Comparison of ENCODE assay signal across 18 cellular contexts in genomic region chr13:59963383-59963782, GRCh38.
A peak's percentile ranks its signal among the peaks of the same experiment; 100 is the strongest.
DNase-seq lines count a peak whose midpoint lies in the region; ATAC-seq and TF ChIP-seq lines count a peak whose summit lies in the region.
"Had no signal": no experiment of that assay in that cellular context is flagged by ENCODE, and none has a peak within 500 bp of the region (broad histone marks: within the 10 kb centered on the region; RNA-seq: fewer than 3 reads in every experiment).

No MANE protein-coding gene starts in this region.

- H3K36me3 ChIP-seq in A673 (ENCODE audit: insufficient read depth, low read length, poor library complexity, severe bottlenecking): peaks cover 14% of the 10 kb centered on the region
- H3K36me3 ChIP-seq in GM23338 (ENCODE audit: insufficient read depth): no peaks in the 10 kb centered on the region
- H3K36me3 ChIP-seq in adrenal gland (replicated peaks in 1 of 2): no peaks in the 10 kb centered on the region

- no peaks in the 10 kb centered on the region for H4K20me1 ChIP-seq in GM23338 (replicated peaks; ENCODE audit: insufficient read depth)
- H4K20me1 ChIP-seq: BLaER1 had no signal

- H3K27me3 Mint-ChIP-seq in GM23338 (ENCODE audit: insufficient read depth, low read depth, poor library complexity): peaks cover 3% of the 10 kb centered on the region
- H3K27me3 Mint-ChIP-seq in activated T-helper 2 cell treated with anti-CD3 and anti-CD28 coated beads, Interferon-gamma antibody, Interleukin-2, Interleukin-4, amounts not matched to agents 10 μg/mL and 5 μg/mL and 100 μg/mL, durations not matched to agents 14 hours and 24 hours and 36 hours (ENCODE audit: low read depth): no peaks in the 10 kb centered on the region
- H3K27me3 Mint-ChIP-seq: IgD-negative memory B cell had no signal

- H3K27ac Mint-ChIP-seq in GM23338: no peak overlapping the region
- H3K27ac Mint-ChIP-seq in activated T-helper 2 cell treated with anti-CD3 and anti-CD28 coated beads, Interferon-gamma antibody, Interleukin-2, Interleukin-4, amounts not matched to agents 10 μg/mL and 5 μg/mL and 100 μg/mL, durations not matched to agents 14 hours and 24 hours and 36 hours: no peak overlapping the region
- H3K27ac Mint-ChIP-seq: CD8-positive, alpha-beta T cell; IgD-negative memory B cell had no signal

- no peaks in the 10 kb centered on the region; the same call in 1 of the 2 replicates for H3K9me2 ChIP-seq in GM23338 (ENCODE audit: insufficient read depth)

- H3K27me3 ChIP-seq in A673 (replicated peaks; ENCODE audit: insufficient read depth, low read depth, low read length, poor library complexity): no peaks in the 10 kb centered on the region
- no peaks in the 10 kb centered on the region for H3K27me3 ChIP-seq in GM23338 (ENCODE audit: insufficient read depth)
- no peaks in the 10 kb centered on the region for H3K27me3 ChIP-seq in adrenal gland
- H3K27me3 ChIP-seq: BLaER1 had no signal

- TF ChIP-seq CTCF in A673 (conservative IDR thresholded peaks at IDR 0.05; ENCODE audit: low read depth, low read length) (no peak), GM23338 (conservative IDR thresholded peaks at IDR 0.05; ENCODE audit: low read depth in 2 of 2) (no peak), adrenal gland (IDR thresholded peaks at IDR 0.05) (no peak)

- H3K27ac ChIP-seq in A673 (ENCODE audit: low read depth, low read length, poor library complexity, severe bottlenecking) (peak overlapping the region; percentile 80), GM23338 (ENCODE audit: low read depth) (no peak overlapping the region), adrenal gland (no peak overlapping the region)
- H3K27ac ChIP-seq: A549, BLaER1 had no signal

- BruUV-seq in A673 (replicated peaks; lab: Mats Ljungman, UMichigan): no TSS peak

- H3K36me3 Mint-ChIP-seq in GM23338 (ENCODE audit: low read depth): 0 out of 3 replicates have a peak, but pooled peaks cover 9% of the 10 kb centered on the region
- peaks cover 16% of the 10 kb centered on the region for H3K36me3 Mint-ChIP-seq in activated T-helper 2 cell treated with anti-CD3 and anti-CD28 coated beads, Interferon-gamma antibody, Interleukin-2, Interleukin-4, amounts not matched to agents 10 μg/mL and 5 μg/mL and 100 μg/mL, durations not matched to agents 14 hours and 24 hours and 36 hours (ENCODE audit: low read depth)
- H3K36me3 Mint-ChIP-seq: CD8-positive, alpha-beta T cell had no signal

- intact Hi-C loops in A673 (cut with micrococcal nuclease; ENCODE audit: unreplicated experiment) (loop anchor here (5.0 kb wide), 1 partner anchor 129 kb away; no protein-coding TSS in a partner anchor), adrenal gland (cut with DNase I) (no loop called here)
- intact Hi-C loops in activated T-helper 2 cell treated with anti-CD3 and anti-CD28 coated beads, Interferon-gamma antibody, Interleukin-2, Interleukin-4, amounts not matched to agents 10 μg/mL and 5 μg/mL and 100 μg/mL, durations not matched to agents 14 hours and 24 hours and 36 hours (cut with micrococcal nuclease): no loop called here

- H3K79me2 ChIP-seq in GM23338 (replicated peaks; ENCODE audit: insufficient read depth): no peaks in the 10 kb centered on the region

- H3K4me1 ChIP-seq in A673 (ENCODE audit: insufficient read depth, low read length, poor library complexity, severe bottlenecking): peaks cover 67% of the 10 kb centered on the region
- H3K4me1 ChIP-seq in GM23338 (ENCODE audit: insufficient read depth): peaks cover 7% of the 10 kb centered on the region; the same call in 1 of the 2 replicates
- H3K4me1 ChIP-seq in adrenal gland (replicated peaks in 1 of 2): no peaks in the 10 kb centered on the region
- H3K4me1 ChIP-seq: A549, BLaER1 had no signal

- peak; percentile 77 for ATAC-seq in GM23338
- ATAC-seq: A549; CD8-positive, alpha-beta T cell; HepG2 had no signal

- H2AFZ ChIP-seq in GM23338: no peak overlapping the region

- peaks cover 14% of the 10 kb centered on the region for H3K4me1 Mint-ChIP-seq in GM23338
- no peaks in the 10 kb centered on the region for H3K4me1 Mint-ChIP-seq in activated T-helper 2 cell treated with anti-CD3 and anti-CD28 coated beads, Interferon-gamma antibody, Interleukin-2, Interleukin-4, amounts not matched to agents 10 μg/mL and 5 μg/mL and 100 μg/mL, durations not matched to agents 14 hours and 24 hours and 36 hours (ENCODE audit: low read depth)
- H3K4me1 Mint-ChIP-seq: IgD-negative memory B cell had no signal

- DNase-seq in A673 (ENCODE audit: low spot score) (no peak), GM23338 (ENCODE audit: low spot score) (peak; percentile 54), NCI-H69 (lab: John Stamatoyannopoulos, UW) (peak; percentile 38), iPS-NIHi11 (ENCODE audit: low spot score) (peak; percentile 33), EL (no peak), adrenal gland (no peak)
- no peak for DNase-seq in activated T-helper 2 cell treated with anti-CD3 and anti-CD28 coated beads, Interferon-gamma antibody, Interleukin-2, Interleukin-4, amounts not matched to agents 10 μg/mL and 5 μg/mL and 100 μg/mL, durations not matched to agents 14 hours and 24 hours and 36 hours (ENCODE audit: low spot score)
- DNase-seq in activated T-cell treated with anti-CD3 and anti-CD28 coated beads, Interleukin-2, amount 50 U/mL, for 48 hours: no peak
- DNase-seq: Calu3; CD8-positive, alpha-beta T cell; GF-D8; HCEC 1CT; Karpas-422 had no signal

- no peaks in the 10 kb centered on the region for H3K9me3 Mint-ChIP-seq in GM23338
- H3K9me3 Mint-ChIP-seq in activated T-helper 2 cell treated with anti-CD3 and anti-CD28 coated beads, Interferon-gamma antibody, Interleukin-2, Interleukin-4, amounts not matched to agents 10 μg/mL and 5 μg/mL and 100 μg/mL, durations not matched to agents 14 hours and 24 hours and 36 hours: no peaks in the 10 kb centered on the region
- H3K9me3 Mint-ChIP-seq: CD8-positive, alpha-beta T cell had no signal

- peaks cover 3% of the 10 kb centered on the region for H3K9me3 ChIP-seq in A673 (ENCODE audit: low read depth, low read length, poor library complexity, severe bottlenecking)
- H3K9me3 ChIP-seq in adrenal gland (replicated peaks in 1 of 3): no peaks in the 10 kb centered on the region
- H3K9me3 ChIP-seq: A549, BLaER1 had no signal

- no peak for TF ChIP-seq POLR2A in adrenal gland (IDR thresholded peaks at IDR 0.05)

- no peak overlapping the region for H3K4me2 ChIP-seq in GM23338
- H3K4me2 ChIP-seq: A549, BLaER1 had no signal

- no peak overlapping the region for H3K4me3 ChIP-seq in A673 (ENCODE audit: low read depth, low read length, poor library complexity, severe bottlenecking)
- H3K4me3 ChIP-seq in GM23338: no peak overlapping the region
- H3K4me3 ChIP-seq in adrenal gland: no peak overlapping the region
- H3K4me3 ChIP-seq: A549, BLaER1 had no signal

- H3K4me3 Mint-ChIP-seq in GM23338: no peak overlapping the region
- H3K4me3 Mint-ChIP-seq in activated T-helper 2 cell treated with anti-CD3 and anti-CD28 coated beads, Interferon-gamma antibody, Interleukin-2, Interleukin-4, amounts not matched to agents 10 μg/mL and 5 μg/mL and 100 μg/mL, durations not matched to agents 14 hours and 24 hours and 36 hours (ENCODE audit: low read depth): no peak overlapping the region
- H3K4me3 Mint-ChIP-seq: CD14-positive monocyte; CD8-positive, alpha-beta T cell; IgD-negative memory B cell had no signal

- POLR2A ChIA-PET in A673 (lab: Charles Lee; ENCODE audit: low non-redundant PET): no interaction called here

- no peaks in the 10 kb centered on the region for H3F3A ChIP-seq in GM23338 (replicated peaks; ENCODE audit: low read depth)

- CTCF ChIA-PET in A673 (lab: Charles Lee): no interaction called here

TF ChIP-seq in GM23338, 12 proteins besides CTCF, POLR2A, EP300 and RAD21 (continues in another document):
- TF ChIP-seq EZH2 (IDR thresholded peaks at IDR 0.05; ENCODE audit: low read depth, unreplicated experiment) (no peak), JUNB (IDR thresholded peaks at IDR 0.05; ENCODE audit: unreplicated experiment) (no peak), ETS1 (IDR thresholded peaks at IDR 0.05) (no peak), REST (IDR thresholded peaks at IDR 0.05; ENCODE audit: unreplicated experiment) (no peak), EZH2phosphoT487 (IDR thresholded peaks at IDR 0.05; ENCODE audit: unreplicated experiment) (no peak), NANOG (IDR thresholded peaks at IDR 0.05; ENCODE audit: borderline replicate concordance) (no peak), ZNF114 (CRISPR knock-in tag; IDR thresholded peaks at IDR 0.05) (no peak)

Comparison
In these comparisons a context has a peak if more than half of its experiments do, and no peak if none do; other contexts are left out.
1. DNase-seq: peak in GM23338 (single experiment), NCI-H69 (single experiment) and iPS-NIHi11 (single experiment); none in A673 (single experiment), activated T-helper 2 cell treated with anti-CD3 and anti-CD28 coated beads, Interferon-gamma antibody, Interleukin-2, Interleukin-4, amounts not matched to agents 10 μg/mL and 5 μg/mL and 100 μg/mL, durations not matched to agents 14 hours and 24 hours and 36 hours (single experiment), activated T-cell treated with anti-CD3 and anti-CD28 coated beads, Interleukin-2, amount 50 U/mL, for 48 hours (0 of 2), EL (single experiment) and adrenal gland (0 of 7).